Comparison of ENCODE assay signal across 8 cellular contexts in genomic region chr16:50547340-50547865, GRCh38. TPM values are rescaled to one million over a fixed set of nuclear protein-coding genes. Genes with fewer than 3 reads are reported as not detected.
A peak's percentile ranks its signal among the peaks of the same experiment; 100 is the strongest.
DNase-seq lines count a peak whose midpoint lies in the region; ATAC-seq, FAIRE-seq and TF ChIP-seq lines count a peak whose summit lies in the region.

No MANE protein-coding gene starts in this region.

- peaks cover 0 to 20% (median 9%) of the 10 kb centered on the region in 11 donors for H3K9me3 Mint-ChIP-seq in naive thymus-derived CD4-positive, alpha-beta T cell

- H2AK5ac ChIP-seq in H1 (ENCODE audit: low read depth, low read length), result no peak overlapping the region

- H3K4me1 Mint-ChIP-seq in naive thymus-derived CD4-positive, alpha-beta T cell, result peaks cover 14 to 55% (median 35%) of the 10 kb centered on the region in 7 donors

- CTCF ChIA-PET in H1 (lab: Charles Lee; ENCODE audit: partially characterized antibody), result interaction anchor here (1.1 to 1.7 kb wide), 2 partner anchors 46 to 76 kb away, joined by 3 to 9 read pairs; no protein-coding TSS in a partner anchor
- CTCF ChIA-PET in naive thymus-derived CD4-positive, alpha-beta T cell (lab: Charles Lee), result interaction anchor here (1.3 kb wide), 1 partner anchor 80 kb away, joined by 3 read pairs; no protein-coding TSS in a partner anchor

- H3K9ac ChIP-seq in BLaER1 treated with 17β-estradiol and CSF1 and Interleukin-3, amounts not matched to agents 10 nM and 100 nM, result peak overlapping the region in 5 of 11 experiments; percentile 11 to 77 (median 37); a peak in 3 of 22 replicates
- no peak overlapping the region for H3K9ac ChIP-seq in H1 (replicated peaks in 1 of 4; ENCODE audit: extremely low read depth in 1 of 4, low read depth in 3 of 4, low read length in 3 of 4)

- H4K5ac ChIP-seq in H1 (ENCODE audit: insufficient read length, low read depth, low read length), result no peak overlapping the region

- H3K27me3 ChIP-seq in BLaER1 treated with 17β-estradiol and CSF1 and Interleukin-3, amounts not matched to agents 10 nM and 100 nM, result peaks cover 29 to 68% (median 54%) of the 10 kb centered on the region in 11 experiments
- H3K27me3 ChIP-seq in H1 (replicated peaks in 1 of 4; ENCODE audit: control insufficient read depth in 3 of 4, extremely low read depth in 1 of 4, insufficient read depth in 3 of 4, low read length in 3 of 4), result peaks cover 12 to 36% (median 29%) of the 10 kb centered on the region in 4 experiments
- H3K27me3 ChIP-seq in naive thymus-derived CD4-positive, alpha-beta T cell (ENCODE audit: control insufficient read depth in 2 of 2, insufficient read depth in 2 of 2, low read length in 2 of 2), result no peaks in the 10 kb centered on the region

- peak in 2 of 3 experiments; percentile 2 to 40; a peak in 2 of 4 replicates for TF ChIP-seq CTCF in H1 (IDR thresholded peaks at IDR 0.05; ENCODE audit: control extremely low read depth in 1 of 3, insufficient read depth in 1 of 3, low read depth in 1 of 3, low read length in 3 of 3)

- FAIRE-seq in H1 (lab: Jason Lieb, UNC), result no peak

- peaks cover 0 to 76% (median 0%) of the 10 kb centered on the region in 5 donors for H3K27me3 Mint-ChIP-seq in naive thymus-derived CD4-positive, alpha-beta T cell

- H2AFZ ChIP-seq in H1 (ENCODE audit: low read length), result no peak overlapping the region

- H2BK20ac ChIP-seq in H1 (ENCODE audit: low read length), result no peak overlapping the region

- no peak overlapping the region for H3K56ac ChIP-seq in H1 (replicated peaks; ENCODE audit: insufficient read length, low read depth, low read length)

- peak overlapping the region; percentile 72 to 97 (median 91) for H3K27ac Mint-ChIP-seq in naive thymus-derived CD4-positive, alpha-beta T cell

- DNase-seq in NCI-H345 treated with DMSO at 0.1 percent for 48 hours (lab: John Stamatoyannopoulos, UW; ENCODE audit: unreplicated experiment) (peak; percentile 2), H1 (ENCODE audit: low read depth in 1 of 2, low spot score in 2 of 2) (peak in 1 of 2 experiments; percentile 66), NCI-H2029 (lab: John Stamatoyannopoulos, UW) (no peak)
- DNase-seq in activated CD8-positive, alpha-beta memory T cell treated with anti-CD3 and anti-CD28 coated beads for 1 hour (ENCODE audit: extremely low read depth in 1 of 2, low read depth in 1 of 2), result peak; percentile 72 to 83
- DNase-seq in naive thymus-derived CD4-positive, alpha-beta T cell, result peak; percentile 67 to 89 (median 86)
- peak; percentile 64 for DNase-seq in stimulated activated naive CD4-positive, alpha-beta T cell treated with Interleukin-2 at 50 U/mL for 16 hours (lab: John Stamatoyannopoulos, UW)

- no peak for TF ChIP-seq POLR2A in H1 (IDR thresholded peaks at IDR 0.05; ENCODE audit: control extremely low read depth in 1 of 2, low read depth in 2 of 2, low read length in 2 of 2)

- peaks cover 13% of the 10 kb centered on the region; the same call in 1 of the 2 replicates for H3K23me2 ChIP-seq in H1 (ENCODE audit: low read depth, low read length)

- POLR2A ChIA-PET in H1 (lab: Charles Lee; ENCODE audit: partially characterized antibody), result no interaction called here
- POLR2A ChIA-PET in naive thymus-derived CD4-positive, alpha-beta T cell (lab: Charles Lee), result interaction anchor here (0.7 to 1.3 kb wide), 4 partner anchors 11 to 274 kb away, joined by 3 to 4 read pairs (median 3); no protein-coding TSS in a partner anchor

- H3K79me1 ChIP-seq in H1 (ENCODE audit: low read depth, low read length), result no peaks in the 10 kb centered on the region

- H2BK5ac ChIP-seq in H1 (ENCODE audit: low read depth, low read length), result no peak overlapping the region

- H3K4me2 ChIP-seq in BLaER1 treated with 17β-estradiol and CSF1 and Interleukin-3, amounts not matched to agents 10 nM and 100 nM, result peak overlapping the region; percentile 93 to 98 (median 96)
- peak overlapping the region; percentile 62 to 80 for H3K4me2 ChIP-seq in H1 (ENCODE audit: insufficient read depth in 1 of 2, low read depth in 2 of 2, low read length in 2 of 2)

- 6% methylated on average over 33 of the region's 34 CpGs; no CpG with 5 or more reads in 1 of the 2 experiments for whole genome bisulfite sequencing in H1 (ENCODE audit: extremely low coverage in 1 of 2, insufficient coverage in 1 of 2, insufficient read length in 1 of 2, insufficient replicate concordance in 2 of 2, low coverage in 1 of 2, low lambda C conversion rate in 2 of 2, missing lambda C conversion rate in 1 of 2), 2 experiments

- H4K91ac ChIP-seq in H1 (replicated peaks; ENCODE audit: insufficient read length, low read length), result no peak overlapping the region

- H3K4me3 Mint-ChIP-seq in naive thymus-derived CD4-positive, alpha-beta T cell, result peak overlapping the region; percentile 85 to 95 (median 88)

- TF ChIP-seq EP300 in H1 (IDR thresholded peaks at IDR 0.05; ENCODE audit: borderline replicate concordance in 1 of 2, low read depth in 2 of 2, low read length in 2 of 2), result no peak

- H3K79me2 ChIP-seq in H1 (ENCODE audit: control insufficient read depth in 1 of 2, insufficient read depth in 2 of 2, low read length in 2 of 2), result no peaks in the 10 kb centered on the region

- no peak overlapping the region for H4K8ac ChIP-seq in H1 (ENCODE audit: extremely low read depth, insufficient read depth, low read length)

- TF ChIP-seq RAD21 in H1 (IDR thresholded peaks at IDR 0.05 in 1 of 2, conservative IDR thresholded peaks at IDR 0.05 in 1 of 2; ENCODE audit: low read depth in 2 of 2, low read length in 2 of 2), result peak in 1 of 2 experiments; percentile 22; a peak in 1 of 4 replicates

- no peak overlapping the region for H2BK15ac ChIP-seq in H1 (ENCODE audit: low read length)

- peaks cover 0 to 9% (median 2%) of the 10 kb centered on the region in 10 experiments; a peak in 6 of 20 replicates for H3K4me1 ChIP-seq in BLaER1 treated with 17β-estradiol and CSF1 and Interleukin-3, amounts not matched to agents 10 nM and 100 nM
- peaks cover 0 to 2% (median 1%) of the 10 kb centered on the region in 4 experiments; a peak in 1 of 7 replicates for H3K4me1 ChIP-seq in H1 (replicated peaks in 1 of 4; ENCODE audit: control insufficient read depth in 3 of 4, insufficient read depth in 4 of 4, low read length in 3 of 4)
- peaks cover 9 to 26% of the 10 kb centered on the region in 2 donors for H3K4me1 ChIP-seq in naive thymus-derived CD4-positive, alpha-beta T cell (ENCODE audit: control insufficient read depth in 2 of 2, insufficient read depth in 2 of 2, low read length in 2 of 2)

- no peak overlapping the region for H3K14ac ChIP-seq in H1 (ENCODE audit: insufficient read length)

- intact Hi-C loops in naive thymus-derived CD4-positive, alpha-beta T cell (cut with micrococcal nuclease), result loop anchor here (1.0 to 5.0 kb wide), 17 partner anchors 40 to 1085 kb away; partner anchors contain the start of genes ADCY7 (in 2 of the 2), CNEP1R1 (in 1 of the 2) and SNX20 (in 1 of the 2)

- H3K18ac ChIP-seq in H1 (ENCODE audit: extremely low read depth, low read length), result no peak overlapping the region

- no peak overlapping the region for H3K27ac ChIP-seq in BLaER1 treated with 17β-estradiol and CSF1 and Interleukin-3, amounts not matched to agents 10 nM and 100 nM
- H3K27ac ChIP-seq in H1 (ENCODE audit: low read depth, low read length), result no peak overlapping the region
- peak overlapping the region; percentile 72 for H3K27ac ChIP-seq in naive thymus-derived CD4-positive, alpha-beta T cell (ENCODE audit: low read depth, low read length)

- peaks cover 0 to 14% (median 10%) of the 10 kb centered on the region in 11 experiments; a peak in 14 of 22 replicates for H3K9me3 ChIP-seq in BLaER1 treated with 17β-estradiol and CSF1 and Interleukin-3, amounts not matched to agents 10 nM and 100 nM (replicated peaks in 1 of 11)
- no peaks in the 10 kb centered on the region for H3K9me3 ChIP-seq in H1 (ENCODE audit: insufficient read depth in 2 of 2, low read depth in 1 of 2, low read length in 1 of 2)
- peaks cover 0 to 8% (median 0%) of the 10 kb centered on the region in 3 experiments for H3K9me3 ChIP-seq in naive thymus-derived CD4-positive, alpha-beta T cell (ENCODE audit: control insufficient read depth in 2 of 3, low read length in 3 of 3)

- no peaks in the 10 kb centered on the region for H3K36me3 ChIP-seq in BLaER1 treated with 17β-estradiol and CSF1 and Interleukin-3, amounts not matched to agents 10 nM and 100 nM
- H3K36me3 ChIP-seq in H1 (ENCODE audit: control insufficient read depth in 2 of 4, insufficient read depth in 4 of 4, low read length in 3 of 4), result no peaks in the 10 kb centered on the region
- H3K36me3 ChIP-seq in naive thymus-derived CD4-positive, alpha-beta T cell (ENCODE audit: control insufficient read depth in 2 of 3, insufficient read depth in 3 of 3, low read length in 3 of 3), result no peaks in the 10 kb centered on the region

- no peak overlapping the region for H2BK12ac ChIP-seq in H1 (ENCODE audit: low read depth, low read length)

- no peak overlapping the region for H3K23ac ChIP-seq in H1 (ENCODE audit: insufficient read length)

- H3K4ac ChIP-seq in H1 (replicated peaks; ENCODE audit: insufficient read length, low read depth, low read length), result no peak overlapping the region

- ATAC-seq in GM21619 (IDR thresholded peaks at IDR 0.05; ENCODE audit: unreplicated experiment), result peak; percentile 37
- ATAC-seq in naive thymus-derived CD4-positive, alpha-beta T cell, result peak; percentile 79

- H3K4me3 ChIP-seq in BLaER1 treated with 17β-estradiol and CSF1 and Interleukin-3, amounts not matched to agents 10 nM and 100 nM, result peak overlapping the region; percentile 68 to 81 (median 74)
- peak overlapping the region; percentile 29 to 83 (median 51); a peak in 6 of 8 replicates for H3K4me3 ChIP-seq in H1 (ENCODE audit: extremely low read depth in 1 of 4, insufficient read depth in 2 of 4, low read depth in 3 of 4, low read length in 4 of 4)
- peak overlapping the region; percentile 67 for H3K4me3 ChIP-seq in naive thymus-derived CD4-positive, alpha-beta T cell (ENCODE audit: low read length)

- H4K20me1 ChIP-seq in BLaER1 treated with 17β-estradiol and CSF1 and Interleukin-3, amounts not matched to agents 10 nM and 100 nM, result peaks cover 0 to 23% (median 18%) of the 10 kb centered on the region in 11 experiments; a peak in 12 of 22 replicates
- H4K20me1 ChIP-seq in H1 (replicated peaks in 1 of 2; ENCODE audit: control insufficient read depth in 1 of 2, insufficient read depth in 2 of 2, low read length in 2 of 2), result no peaks in the 10 kb centered on the region

- H2BK120ac ChIP-seq in H1 (replicated peaks; ENCODE audit: low read depth, low read length), result no peak overlapping the region

- peaks cover 0 to 15% (median 7%) of the 10 kb centered on the region in 5 donors for H3K36me3 Mint-ChIP-seq in naive thymus-derived CD4-positive, alpha-beta T cell

RNA-seq across cellular contexts. Expression of gene NKD1, which starts 0.8 kb away (rescaled TPM):
- 3.1 and 4.5 TPM in 2 replicates for total RNA-seq in H1 (2021; fragmentation: NEBNext Ultra II Directional; extraction: Animal tissue kit (Norgen Biotek cat#: 25700))
- 0.64 and 0.70 TPM in 2 replicates for polyA plus RNA-seq in H1 (2011; rRNA removed)
- polyA plus RNA-seq in H1 (2011; cell fraction: cytosol; rRNA removed), result 0.69 TPM
- 1.6 TPM for polyA plus RNA-seq in H1 (2011; cell fraction: nucleus; rRNA removed)
- polyA plus RNA-seq in H1 (2012, experiment 1 of 2), result 1.0 to 1.8 TPM (median 1.3 TPM) in 4 replicates
- polyA plus RNA-seq in H1 (2012, experiment 2 of 2), result 0.35 TPM
- polyA plus RNA-seq in H1 (2013, experiment 1 of 2), result 0.69 TPM
- polyA plus RNA-seq in H1 (2013, experiment 2 of 2), result 0.81 TPM
- polyA minus RNA-seq in H1 (2011; rRNA and poly(A)+ RNA removed), result 0.88 and 2.9 TPM in 2 replicates
- polyA minus RNA-seq in H1 (2011; cell fraction: cytosol; rRNA and poly(A)+ RNA removed), result 0.59 TPM
- polyA minus RNA-seq in H1 (2011; cell fraction: nucleus; rRNA and poly(A)+ RNA removed), result 0.80 TPM
- total RNA-seq in naive thymus-derived CD4-positive, alpha-beta T cell, result 1 to 10 TPM; 1.4 to 7.9 (median 6.2) TPM
- polyA plus RNA-seq in naive thymus-derived CD4-positive, alpha-beta T cell, result under 1 TPM; 0.36 to 0.99 TPM
